Comparison of ENCODE assay signal across 1 cellular context in the genomic region with DNA sequence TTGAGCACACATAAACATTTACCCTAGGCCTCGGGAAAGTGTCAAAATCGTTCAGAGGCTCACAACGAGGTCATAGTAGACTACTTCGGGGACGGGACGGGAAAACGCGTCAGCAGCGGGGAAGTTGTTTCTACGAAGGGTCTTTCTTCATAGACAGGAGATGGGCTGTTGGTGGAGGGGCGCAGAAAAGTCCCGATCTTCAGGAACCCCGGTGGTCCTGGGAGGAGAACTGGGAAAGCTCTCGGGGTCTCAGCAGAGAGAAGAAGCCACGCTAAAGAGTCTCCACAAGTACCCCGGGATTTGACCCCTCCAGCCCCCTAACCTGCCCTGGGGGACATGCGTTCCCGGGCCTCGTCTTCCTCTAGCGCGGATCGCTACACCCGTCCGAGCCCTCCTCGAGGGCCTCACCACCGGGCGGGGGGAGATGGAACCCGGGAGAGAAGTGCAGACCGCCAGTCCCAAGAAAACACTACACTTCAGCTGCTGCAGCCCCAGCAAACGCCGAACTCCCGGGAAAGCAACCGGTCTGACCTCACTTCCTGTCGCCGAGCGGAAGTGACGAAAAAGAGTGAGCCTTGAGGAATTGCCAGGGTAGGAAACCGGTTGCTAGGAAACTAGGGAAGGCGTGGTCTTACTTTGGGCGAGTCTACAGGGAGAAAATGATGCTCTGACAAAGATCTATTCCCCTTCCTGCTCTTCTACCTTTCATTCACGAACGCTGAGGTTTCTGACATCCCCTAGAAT.
TF ChIP-seq lines count a peak whose summit lies in the region.

A gene (minus strand): TSS at position 534 of the 744 bp plus-strand sequence. CDS start 1,611 bp downstream, outside the sequence.

TF ChIP-seq in HepG2, 621 proteins besides CTCF, POLR2A, EP300 and RAD21 (continued from another document and continues in another):
- TF ChIP-seq POLR2AphosphoS2 (IDR thresholded peaks at IDR 0.05; ENCODE audit: low read depth, low read length) (no peak), NCOA5 (CRISPR knock-in tag; IDR thresholded peaks at IDR 0.05) (no peak), BCL6 (CRISPR knock-in tag; IDR thresholded peaks at IDR 0.05) (no peak), MIER3 (CRISPR knock-in tag; IDR thresholded peaks at IDR 0.05; ENCODE audit: borderline replicate concordance) (peak; percentile 38; the same call in 1 of the 2 replicates), ARNTL (CRISPR knock-in tag; IDR thresholded peaks at IDR 0.05) (0 out of 2 replicates have a peak, but pooled peaks have one; percentile 29), ARNT (IDR thresholded peaks at IDR 0.05) (no peak), ZNF251 (CRISPR knock-in tag; IDR thresholded peaks at IDR 0.05) (no peak), ZNF350 (CRISPR knock-in tag; IDR thresholded peaks at IDR 0.05; ENCODE audit: borderline replicate concordance, low read depth) (no peak; the same call in 1 of the 2 replicates), KDM3A (CRISPR knock-in tag; IDR thresholded peaks at IDR 0.05; ENCODE audit: low read depth) (no peak), MED8 (CRISPR knock-in tag; IDR thresholded peaks at IDR 0.05; ENCODE audit: insufficient replicate concordance) (no peak), TMF1 (CRISPR knock-in tag; IDR thresholded peaks at IDR 0.05; ENCODE audit: low read depth) (no peak)
- TF ChIP-seq, protein P1, sequence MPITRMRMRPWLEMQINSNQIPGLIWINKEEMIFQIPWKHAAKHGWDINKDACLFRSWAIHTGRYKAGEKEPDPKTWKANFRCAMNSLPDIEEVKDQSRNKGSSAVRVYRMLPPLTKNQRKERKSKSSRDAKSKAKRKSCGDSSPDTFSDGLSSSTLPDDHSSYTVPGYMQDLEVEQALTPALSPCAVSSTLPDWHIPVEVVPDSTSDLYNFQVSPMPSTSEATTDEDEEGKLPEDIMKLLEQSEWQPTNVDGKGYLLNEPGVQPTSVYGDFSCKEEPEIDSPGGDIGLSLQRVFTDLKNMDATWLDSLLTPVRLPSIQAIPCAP (CRISPR knock-in tag; IDR thresholded peaks at IDR 0.05; ENCODE audit: low read depth): no peak
- TF ChIP-seq, protein P2, sequence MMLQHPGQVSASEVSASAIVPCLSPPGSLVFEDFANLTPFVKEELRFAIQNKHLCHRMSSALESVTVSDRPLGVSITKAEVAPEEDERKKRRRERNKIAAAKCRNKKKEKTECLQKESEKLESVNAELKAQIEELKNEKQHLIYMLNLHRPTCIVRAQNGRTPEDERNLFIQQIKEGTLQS (CRISPR knock-in tag; IDR thresholded peaks at IDR 0.05): no peak
- TF ChIP-seq, protein P3, sequence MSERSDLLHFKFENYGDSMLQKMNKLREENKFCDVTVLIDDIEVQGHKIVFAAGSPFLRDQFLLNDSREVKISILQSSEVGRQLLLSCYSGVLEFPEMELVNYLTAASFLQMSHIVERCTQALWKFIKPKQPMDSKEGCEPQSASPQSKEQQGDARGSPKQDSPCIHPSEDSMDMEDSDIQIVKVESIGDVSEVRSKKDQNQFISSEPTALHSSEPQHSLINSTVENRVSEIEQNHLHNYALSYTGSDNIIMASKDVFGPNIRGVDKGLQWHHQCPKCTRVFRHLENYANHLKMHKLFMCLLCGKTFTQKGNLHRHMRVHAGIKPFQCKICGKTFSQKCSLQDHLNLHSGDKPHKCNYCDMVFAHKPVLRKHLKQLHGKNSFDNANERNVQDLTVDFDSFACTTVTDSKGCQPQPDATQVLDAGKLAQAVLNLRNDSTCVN (CRISPR knock-in tag; IDR thresholded peaks at IDR 0.05; ENCODE audit: borderline replicate concordance): no peak
- TF ChIP-seq, protein P4, sequence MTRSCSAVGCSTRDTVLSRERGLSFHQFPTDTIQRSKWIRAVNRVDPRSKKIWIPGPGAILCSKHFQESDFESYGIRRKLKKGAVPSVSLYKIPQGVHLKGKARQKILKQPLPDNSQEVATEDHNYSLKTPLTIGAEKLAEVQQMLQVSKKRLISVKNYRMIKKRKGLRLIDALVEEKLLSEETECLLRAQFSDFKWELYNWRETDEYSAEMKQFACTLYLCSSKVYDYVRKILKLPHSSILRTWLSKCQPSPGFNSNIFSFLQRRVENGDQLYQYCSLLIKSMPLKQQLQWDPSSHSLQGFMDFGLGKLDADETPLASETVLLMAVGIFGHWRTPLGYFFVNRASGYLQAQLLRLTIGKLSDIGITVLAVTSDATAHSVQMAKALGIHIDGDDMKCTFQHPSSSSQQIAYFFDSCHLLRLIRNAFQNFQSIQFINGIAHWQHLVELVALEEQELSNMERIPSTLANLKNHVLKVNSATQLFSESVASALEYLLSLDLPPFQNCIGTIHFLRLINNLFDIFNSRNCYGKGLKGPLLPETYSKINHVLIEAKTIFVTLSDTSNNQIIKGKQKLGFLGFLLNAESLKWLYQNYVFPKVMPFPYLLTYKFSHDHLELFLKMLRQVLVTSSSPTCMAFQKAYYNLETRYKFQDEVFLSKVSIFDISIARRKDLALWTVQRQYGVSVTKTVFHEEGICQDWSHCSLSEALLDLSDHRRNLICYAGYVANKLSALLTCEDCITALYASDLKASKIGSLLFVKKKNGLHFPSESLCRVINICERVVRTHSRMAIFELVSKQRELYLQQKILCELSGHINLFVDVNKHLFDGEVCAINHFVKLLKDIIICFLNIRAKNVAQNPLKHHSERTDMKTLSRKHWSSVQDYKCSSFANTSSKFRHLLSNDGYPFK (CRISPR knock-in tag; IDR thresholded peaks at IDR 0.05; ENCODE audit: borderline replicate concordance): peak; percentile 44; the same call in 1 of the 2 replicates
- TF ChIP-seq, protein P5, sequence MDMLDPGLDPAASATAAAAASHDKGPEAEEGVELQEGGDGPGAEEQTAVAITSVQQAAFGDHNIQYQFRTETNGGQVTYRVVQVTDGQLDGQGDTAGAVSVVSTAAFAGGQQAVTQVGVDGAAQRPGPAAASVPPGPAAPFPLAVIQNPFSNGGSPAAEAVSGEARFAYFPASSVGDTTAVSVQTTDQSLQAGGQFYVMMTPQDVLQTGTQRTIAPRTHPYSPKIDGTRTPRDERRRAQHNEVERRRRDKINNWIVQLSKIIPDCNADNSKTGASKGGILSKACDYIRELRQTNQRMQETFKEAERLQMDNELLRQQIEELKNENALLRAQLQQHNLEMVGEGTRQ (IDR thresholded peaks at IDR 0.05; ENCODE audit: low read depth, low read length): no peak
- TF ChIP-seq, protein P5 (CRISPR knock-in tag; IDR thresholded peaks at IDR 0.05; ENCODE audit: borderline replicate concordance): no peak
- TF ChIP-seq, protein P6, sequence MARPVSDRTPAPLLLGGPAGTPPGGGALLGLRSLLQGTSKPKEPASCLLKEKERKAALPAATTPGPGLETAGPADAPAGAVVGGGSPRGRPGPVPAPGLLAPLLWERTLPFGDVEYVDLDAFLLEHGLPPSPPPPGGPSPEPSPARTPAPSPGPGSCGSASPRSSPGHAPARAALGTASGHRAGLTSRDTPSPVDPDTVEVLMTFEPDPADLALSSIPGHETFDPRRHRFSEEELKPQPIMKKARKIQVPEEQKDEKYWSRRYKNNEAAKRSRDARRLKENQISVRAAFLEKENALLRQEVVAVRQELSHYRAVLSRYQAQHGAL (CRISPR knock-in tag; IDR thresholded peaks at IDR 0.05; ENCODE audit: not compliant biosample characterization): no peak
- TF ChIP-seq, protein P7, sequence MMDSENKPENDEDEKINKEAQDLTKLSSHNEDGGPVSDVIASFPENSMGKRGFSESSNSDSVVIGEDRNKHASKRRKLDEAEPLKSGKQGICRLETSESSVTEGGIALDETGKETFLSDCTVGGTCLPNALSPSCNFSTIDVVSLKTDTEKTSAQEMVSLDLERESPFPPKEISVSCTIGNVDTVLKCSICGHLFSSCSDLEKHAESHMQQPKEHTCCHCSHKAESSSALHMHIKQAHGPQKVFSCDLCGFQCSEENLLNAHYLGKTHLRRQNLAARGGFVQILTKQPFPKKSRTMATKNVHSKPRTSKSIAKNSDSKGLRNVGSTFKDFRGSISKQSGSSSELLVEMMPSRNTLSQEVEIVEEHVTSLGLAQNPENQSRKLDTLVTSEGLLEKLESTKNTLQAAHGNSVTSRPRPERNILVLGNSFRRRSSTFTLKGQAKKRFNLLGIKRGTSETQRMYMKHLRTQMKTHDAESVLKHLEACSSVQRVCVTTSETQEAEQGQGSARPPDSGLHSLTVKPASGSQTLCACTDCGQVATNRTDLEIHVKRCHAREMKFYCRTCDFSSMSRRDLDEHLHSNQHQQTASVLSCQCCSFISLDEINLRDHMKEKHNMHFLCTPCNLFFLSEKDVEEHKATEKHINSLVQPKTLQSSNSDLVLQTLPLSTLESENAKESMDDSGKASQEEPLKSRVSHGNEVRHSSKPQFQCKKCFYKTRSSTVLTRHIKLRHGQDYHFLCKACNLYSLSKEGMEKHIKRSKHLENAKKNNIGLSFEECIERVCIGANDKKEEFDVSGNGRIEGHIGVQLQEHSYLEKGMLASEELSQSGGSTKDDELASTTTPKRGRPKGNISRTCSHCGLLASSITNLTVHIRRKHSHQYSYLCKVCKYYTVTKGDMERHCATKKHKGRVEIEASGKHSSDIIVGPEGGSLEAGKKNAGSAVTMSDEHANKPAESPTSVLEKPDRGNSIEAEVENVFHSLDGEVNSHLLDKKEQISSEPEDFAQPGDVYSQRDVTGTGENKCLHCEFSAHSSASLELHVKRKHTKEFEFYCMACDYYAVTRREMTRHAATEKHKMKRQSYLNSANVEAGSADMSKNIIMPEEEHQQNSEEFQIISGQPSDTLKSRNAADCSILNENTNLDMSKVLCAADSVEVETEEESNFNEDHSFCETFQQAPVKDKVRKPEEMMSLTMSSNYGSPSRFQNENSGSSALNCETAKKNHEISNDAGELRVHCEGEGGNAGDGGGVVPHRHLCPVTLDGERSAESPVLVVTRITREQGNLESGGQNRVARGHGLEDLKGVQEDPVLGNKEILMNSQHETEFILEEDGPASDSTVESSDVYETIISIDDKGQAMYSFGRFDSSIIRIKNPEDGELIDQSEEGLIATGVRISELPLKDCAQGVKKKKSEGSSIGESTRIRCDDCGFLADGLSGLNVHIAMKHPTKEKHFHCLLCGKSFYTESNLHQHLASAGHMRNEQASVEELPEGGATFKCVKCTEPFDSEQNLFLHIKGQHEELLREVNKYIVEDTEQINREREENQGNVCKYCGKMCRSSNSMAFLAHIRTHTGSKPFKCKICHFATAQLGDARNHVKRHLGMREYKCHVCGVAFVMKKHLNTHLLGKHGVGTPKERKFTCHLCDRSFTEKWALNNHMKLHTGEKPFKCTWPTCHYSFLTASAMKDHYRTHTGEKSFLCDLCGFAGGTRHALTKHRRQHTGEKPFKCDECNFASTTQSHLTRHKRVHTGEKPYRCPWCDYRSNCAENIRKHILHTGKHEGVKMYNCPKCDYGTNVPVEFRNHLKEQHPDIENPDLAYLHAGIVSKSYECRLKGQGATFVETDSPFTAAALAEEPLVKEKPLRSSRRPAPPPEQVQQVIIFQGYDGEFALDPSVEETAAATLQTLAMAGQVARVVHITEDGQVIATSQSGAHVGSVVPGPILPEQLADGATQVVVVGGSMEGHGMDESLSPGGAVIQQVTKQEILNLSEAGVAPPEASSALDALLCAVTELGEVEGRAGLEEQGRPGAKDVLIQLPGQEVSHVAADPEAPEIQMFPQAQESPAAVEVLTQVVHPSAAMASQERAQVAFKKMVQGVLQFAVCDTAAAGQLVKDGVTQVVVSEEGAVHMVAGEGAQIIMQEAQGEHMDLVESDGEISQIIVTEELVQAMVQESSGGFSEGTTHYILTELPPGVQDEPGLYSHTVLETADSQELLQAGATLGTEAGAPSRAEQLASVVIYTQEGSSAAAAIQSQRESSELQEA (CRISPR knock-in tag; IDR thresholded peaks at IDR 0.05; ENCODE audit: not compliant biosample characterization): no peak
- TF ChIP-seq, protein P8, sequence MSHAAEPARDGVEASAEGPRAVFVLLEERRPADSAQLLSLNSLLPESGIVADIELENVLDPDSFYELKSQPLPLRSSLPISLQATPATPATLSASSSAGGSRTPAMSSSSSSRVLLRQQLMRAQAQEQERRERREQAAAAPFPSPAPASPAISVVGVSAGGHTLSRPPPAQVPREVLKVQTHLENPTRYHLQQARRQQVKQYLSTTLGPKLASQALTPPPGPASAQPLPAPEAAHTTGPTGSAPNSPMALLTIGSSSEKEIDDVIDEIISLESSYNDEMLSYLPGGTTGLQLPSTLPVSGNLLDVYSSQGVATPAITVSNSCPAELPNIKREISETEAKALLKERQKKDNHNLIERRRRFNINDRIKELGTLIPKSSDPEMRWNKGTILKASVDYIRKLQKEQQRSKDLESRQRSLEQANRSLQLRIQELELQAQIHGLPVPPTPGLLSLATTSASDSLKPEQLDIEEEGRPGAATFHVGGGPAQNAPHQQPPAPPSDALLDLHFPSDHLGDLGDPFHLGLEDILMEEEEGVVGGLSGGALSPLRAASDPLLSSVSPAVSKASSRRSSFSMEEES (CRISPR knock-in tag; IDR thresholded peaks at IDR 0.05): 0 out of 2 replicates have a peak, but pooled peaks have one; percentile 20
- TF ChIP-seq, protein P9, sequence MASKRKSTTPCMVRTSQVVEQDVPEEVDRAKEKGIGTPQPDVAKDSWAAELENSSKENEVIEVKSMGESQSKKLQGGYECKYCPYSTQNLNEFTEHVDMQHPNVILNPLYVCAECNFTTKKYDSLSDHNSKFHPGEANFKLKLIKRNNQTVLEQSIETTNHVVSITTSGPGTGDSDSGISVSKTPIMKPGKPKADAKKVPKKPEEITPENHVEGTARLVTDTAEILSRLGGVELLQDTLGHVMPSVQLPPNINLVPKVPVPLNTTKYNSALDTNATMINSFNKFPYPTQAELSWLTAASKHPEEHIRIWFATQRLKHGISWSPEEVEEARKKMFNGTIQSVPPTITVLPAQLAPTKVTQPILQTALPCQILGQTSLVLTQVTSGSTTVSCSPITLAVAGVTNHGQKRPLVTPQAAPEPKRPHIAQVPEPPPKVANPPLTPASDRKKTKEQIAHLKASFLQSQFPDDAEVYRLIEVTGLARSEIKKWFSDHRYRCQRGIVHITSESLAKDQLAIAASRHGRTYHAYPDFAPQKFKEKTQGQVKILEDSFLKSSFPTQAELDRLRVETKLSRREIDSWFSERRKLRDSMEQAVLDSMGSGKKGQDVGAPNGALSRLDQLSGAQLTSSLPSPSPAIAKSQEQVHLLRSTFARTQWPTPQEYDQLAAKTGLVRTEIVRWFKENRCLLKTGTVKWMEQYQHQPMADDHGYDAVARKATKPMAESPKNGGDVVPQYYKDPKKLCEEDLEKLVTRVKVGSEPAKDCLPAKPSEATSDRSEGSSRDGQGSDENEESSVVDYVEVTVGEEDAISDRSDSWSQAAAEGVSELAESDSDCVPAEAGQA (IDR thresholded peaks at IDR 0.05; ENCODE audit: low read depth): peak; percentile 86
- TF ChIP-seq, protein P9 (CRISPR knock-in tag; IDR thresholded peaks at IDR 0.05; ENCODE audit: borderline replicate concordance): no peak
